Comparison of ENCODE assay signal across 1 cellular context in the genomic region with DNA sequence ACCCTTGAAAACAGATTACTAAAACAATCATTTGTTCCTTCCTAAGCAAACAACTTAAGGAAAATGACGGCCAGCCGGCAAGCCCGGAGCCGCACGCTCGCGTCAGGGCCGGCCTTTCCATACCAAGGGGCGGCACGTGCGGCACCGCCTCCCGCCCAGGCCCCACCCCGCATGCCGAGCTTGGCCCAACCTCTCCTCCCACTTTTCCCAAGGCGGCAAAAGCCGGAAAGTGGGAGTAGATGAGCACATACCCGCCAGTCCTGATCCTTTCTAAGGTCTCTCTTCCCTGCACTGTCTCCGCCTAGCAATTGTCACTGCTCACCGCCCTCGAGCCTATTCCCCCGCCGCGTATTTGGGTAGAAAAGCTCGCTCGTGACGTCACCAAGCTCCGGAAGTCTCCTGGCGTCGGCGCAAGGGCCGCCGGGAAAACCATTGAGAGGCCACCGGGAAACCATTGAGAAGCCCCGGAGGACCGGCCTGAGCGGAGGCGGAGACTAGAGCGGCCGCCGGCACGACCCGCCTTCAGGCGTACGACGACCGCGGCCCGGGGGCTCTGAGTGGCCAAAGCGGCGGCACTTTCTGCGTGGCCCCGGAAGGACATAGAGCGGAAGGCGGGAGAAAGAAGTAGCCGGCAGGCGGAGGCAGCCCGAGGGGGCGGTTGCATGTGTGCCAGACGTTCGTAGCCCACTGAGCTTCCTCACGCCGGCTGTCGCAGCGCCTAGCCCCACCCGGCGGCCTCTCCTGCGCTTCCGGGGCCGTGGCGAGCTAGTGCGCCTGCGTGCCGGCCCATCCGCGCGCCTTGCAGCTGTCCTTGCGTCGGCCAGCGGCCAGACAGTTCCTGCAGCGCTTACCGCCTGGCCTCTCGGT.
A peak's percentile ranks its signal among the peaks of the same experiment; 100 is the strongest.
TF ChIP-seq lines count a peak whose summit lies in the region.

A gene with protein sequence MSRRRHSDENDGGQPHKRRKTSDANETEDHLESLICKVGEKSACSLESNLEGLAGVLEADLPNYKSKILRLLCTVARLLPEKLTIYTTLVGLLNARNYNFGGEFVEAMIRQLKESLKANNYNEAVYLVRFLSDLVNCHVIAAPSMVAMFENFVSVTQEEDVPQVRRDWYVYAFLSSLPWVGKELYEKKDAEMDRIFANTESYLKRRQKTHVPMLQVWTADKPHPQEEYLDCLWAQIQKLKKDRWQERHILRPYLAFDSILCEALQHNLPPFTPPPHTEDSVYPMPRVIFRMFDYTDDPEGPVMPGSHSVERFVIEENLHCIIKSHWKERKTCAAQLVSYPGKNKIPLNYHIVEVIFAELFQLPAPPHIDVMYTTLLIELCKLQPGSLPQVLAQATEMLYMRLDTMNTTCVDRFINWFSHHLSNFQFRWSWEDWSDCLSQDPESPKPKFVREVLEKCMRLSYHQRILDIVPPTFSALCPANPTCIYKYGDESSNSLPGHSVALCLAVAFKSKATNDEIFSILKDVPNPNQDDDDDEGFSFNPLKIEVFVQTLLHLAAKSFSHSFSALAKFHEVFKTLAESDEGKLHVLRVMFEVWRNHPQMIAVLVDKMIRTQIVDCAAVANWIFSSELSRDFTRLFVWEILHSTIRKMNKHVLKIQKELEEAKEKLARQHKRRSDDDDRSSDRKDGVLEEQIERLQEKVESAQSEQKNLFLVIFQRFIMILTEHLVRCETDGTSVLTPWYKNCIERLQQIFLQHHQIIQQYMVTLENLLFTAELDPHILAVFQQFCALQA (plus strand): TSS at position 830 of the 867 bp plus-strand sequence. CDS start 61 bp downstream, outside the sequence.
A gene (minus strand): TSS at position 377 of the 867 bp plus-strand sequence. CDS start 5,806 bp downstream, outside the sequence.

TF ChIP-seq in K562, 482 proteins besides CTCF, POLR2A, EP300 and RAD21 (continued from another document and continues in another):
- TF ChIP-seq, protein P1, sequence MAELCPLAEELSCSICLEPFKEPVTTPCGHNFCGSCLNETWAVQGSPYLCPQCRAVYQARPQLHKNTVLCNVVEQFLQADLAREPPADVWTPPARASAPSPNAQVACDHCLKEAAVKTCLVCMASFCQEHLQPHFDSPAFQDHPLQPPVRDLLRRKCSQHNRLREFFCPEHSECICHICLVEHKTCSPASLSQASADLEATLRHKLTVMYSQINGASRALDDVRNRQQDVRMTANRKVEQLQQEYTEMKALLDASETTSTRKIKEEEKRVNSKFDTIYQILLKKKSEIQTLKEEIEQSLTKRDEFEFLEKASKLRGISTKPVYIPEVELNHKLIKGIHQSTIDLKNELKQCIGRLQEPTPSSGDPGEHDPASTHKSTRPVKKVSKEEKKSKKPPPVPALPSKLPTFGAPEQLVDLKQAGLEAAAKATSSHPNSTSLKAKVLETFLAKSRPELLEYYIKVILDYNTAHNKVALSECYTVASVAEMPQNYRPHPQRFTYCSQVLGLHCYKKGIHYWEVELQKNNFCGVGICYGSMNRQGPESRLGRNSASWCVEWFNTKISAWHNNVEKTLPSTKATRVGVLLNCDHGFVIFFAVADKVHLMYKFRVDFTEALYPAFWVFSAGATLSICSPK (IDR thresholded peaks at IDR 0.05; ENCODE audit: borderline replicate concordance): no peak
- TF ChIP-seq CREB1 (IDR thresholded peaks at IDR 0.05) (peak; percentile 90), CREB1 (CRISPR knock-in tag; IDR thresholded peaks at IDR 0.05) (peak; percentile 92), ZNF436 (CRISPR knock-in tag; IDR thresholded peaks at IDR 0.05) (no peak), PPARD (CRISPR knock-in tag; IDR thresholded peaks at IDR 0.05) (no peak), ZNF239 (CRISPR knock-in tag; IDR thresholded peaks at IDR 0.05) (no peak), DPF2 (IDR thresholded peaks at IDR 0.05) (no peak), HEY1 (CRISPR knock-in tag; IDR thresholded peaks at IDR 0.05; ENCODE audit: borderline replicate concordance) (no peak), DMBX1 (CRISPR knock-in tag; IDR thresholded peaks at IDR 0.05; ENCODE audit: borderline replicate concordance) (no peak; the same call in 1 of the 2 replicates), SNRNP70 (optimal IDR thresholded peaks at IDR 0.05; ENCODE audit: low read depth, low read length) (no peak), ZNF347 (CRISPR knock-in tag; IDR thresholded peaks at IDR 0.05; ENCODE audit: low read depth) (no peak), ZSCAN32 (CRISPR knock-in tag; IDR thresholded peaks at IDR 0.05) (no peak), MAFK (IDR thresholded peaks at IDR 0.05; ENCODE audit: low read length) (0 out of 2 replicates have a peak, but pooled peaks have one; percentile 9), BRF1 (IDR thresholded peaks at IDR 0.05; ENCODE audit: borderline replicate concordance, extremely low read depth, insufficient read length) (no peak), HMG20B (CRISPR knock-in tag; IDR thresholded peaks at IDR 0.05) (no peak; the same call in 1 of the 2 replicates), NFRKB (IDR thresholded peaks at IDR 0.05; ENCODE audit: low read depth) (no peak), HNRNPUL1 (IDR thresholded peaks at IDR 0.05; ENCODE audit: low read length) (no peak), HDAC8 (tag; IDR thresholded peaks at IDR 0.05) (no peak), TCF7L2 (IDR thresholded peaks at IDR 0.05; ENCODE audit: low read depth, low read length) (no peak), XRCC4 (IDR thresholded peaks at IDR 0.05; ENCODE audit: extremely low read depth, insufficient read depth, insufficient read length) (no peak), HDAC1 (IDR thresholded peaks at IDR 0.05) (peak in 1 of 2 experiments; percentile 75; a peak in 2 of 4 replicates), ZNF695 (CRISPR knock-in tag; IDR thresholded peaks at IDR 0.05) (no peak), ARID2 (IDR thresholded peaks at IDR 0.05) (no peak), ZNF121 (CRISPR knock-in tag; conservative IDR thresholded peaks at IDR 0.05) (peak; percentile 39; the same call in 1 of the 2 replicates), FOXJ2 (tag; IDR thresholded peaks at IDR 0.05) (peak; percentile 7; the same call in 1 of the 2 replicates), TBP (optimal IDR thresholded peaks at IDR 0.05; ENCODE audit: low read depth, low read length) (peak; percentile 68), ZFPM2 (CRISPR knock-in tag; IDR thresholded peaks at IDR 0.05) (no peak), HSF4 (CRISPR knock-in tag; IDR thresholded peaks at IDR 0.05; ENCODE audit: borderline replicate concordance) (no peak), DIDO1 (tag; IDR thresholded peaks at IDR 0.05; ENCODE audit: low read depth) (peak; percentile 43; the same call in 1 of the 2 replicates), ZNF143 (CRISPR knock-in tag; IDR thresholded peaks at IDR 0.05) (peak; percentile 81), ZNF785 (CRISPR knock-in tag; IDR thresholded peaks at IDR 0.05) (no peak), PHF21A (IDR thresholded peaks at IDR 0.05; ENCODE audit: borderline replicate concordance, low read depth) (peak; percentile 71; the same call in 1 of the 2 replicates), NFIX (CRISPR knock-in tag; IDR thresholded peaks at IDR 0.05; ENCODE audit: low read depth) (no peak), GTF2A2 (tag; IDR thresholded peaks at IDR 0.05) (no peak), ZNF41 (CRISPR knock-in tag; conservative IDR thresholded peaks at IDR 0.05) (no peak), TAF7 (tag; IDR thresholded peaks at IDR 0.05) (0 out of 2 replicates have a peak, but pooled peaks have one; percentile 54), GABPB2 (CRISPR knock-in tag; conservative IDR thresholded peaks at IDR 0.05) (0 out of 2 replicates have a peak, but pooled peaks have one; percentile 4), RAD51 (IDR thresholded peaks at IDR 0.05; ENCODE audit: borderline replicate concordance, low read depth) (peak; percentile 65; the same call in 1 of the 2 replicates), GATAD2A (IDR thresholded peaks at IDR 0.05) (no peak), SOX6 (IDR thresholded peaks at IDR 0.05) (peak; percentile 41; the same call in 1 of the 2 replicates)
- TF ChIP-seq, protein P2, sequence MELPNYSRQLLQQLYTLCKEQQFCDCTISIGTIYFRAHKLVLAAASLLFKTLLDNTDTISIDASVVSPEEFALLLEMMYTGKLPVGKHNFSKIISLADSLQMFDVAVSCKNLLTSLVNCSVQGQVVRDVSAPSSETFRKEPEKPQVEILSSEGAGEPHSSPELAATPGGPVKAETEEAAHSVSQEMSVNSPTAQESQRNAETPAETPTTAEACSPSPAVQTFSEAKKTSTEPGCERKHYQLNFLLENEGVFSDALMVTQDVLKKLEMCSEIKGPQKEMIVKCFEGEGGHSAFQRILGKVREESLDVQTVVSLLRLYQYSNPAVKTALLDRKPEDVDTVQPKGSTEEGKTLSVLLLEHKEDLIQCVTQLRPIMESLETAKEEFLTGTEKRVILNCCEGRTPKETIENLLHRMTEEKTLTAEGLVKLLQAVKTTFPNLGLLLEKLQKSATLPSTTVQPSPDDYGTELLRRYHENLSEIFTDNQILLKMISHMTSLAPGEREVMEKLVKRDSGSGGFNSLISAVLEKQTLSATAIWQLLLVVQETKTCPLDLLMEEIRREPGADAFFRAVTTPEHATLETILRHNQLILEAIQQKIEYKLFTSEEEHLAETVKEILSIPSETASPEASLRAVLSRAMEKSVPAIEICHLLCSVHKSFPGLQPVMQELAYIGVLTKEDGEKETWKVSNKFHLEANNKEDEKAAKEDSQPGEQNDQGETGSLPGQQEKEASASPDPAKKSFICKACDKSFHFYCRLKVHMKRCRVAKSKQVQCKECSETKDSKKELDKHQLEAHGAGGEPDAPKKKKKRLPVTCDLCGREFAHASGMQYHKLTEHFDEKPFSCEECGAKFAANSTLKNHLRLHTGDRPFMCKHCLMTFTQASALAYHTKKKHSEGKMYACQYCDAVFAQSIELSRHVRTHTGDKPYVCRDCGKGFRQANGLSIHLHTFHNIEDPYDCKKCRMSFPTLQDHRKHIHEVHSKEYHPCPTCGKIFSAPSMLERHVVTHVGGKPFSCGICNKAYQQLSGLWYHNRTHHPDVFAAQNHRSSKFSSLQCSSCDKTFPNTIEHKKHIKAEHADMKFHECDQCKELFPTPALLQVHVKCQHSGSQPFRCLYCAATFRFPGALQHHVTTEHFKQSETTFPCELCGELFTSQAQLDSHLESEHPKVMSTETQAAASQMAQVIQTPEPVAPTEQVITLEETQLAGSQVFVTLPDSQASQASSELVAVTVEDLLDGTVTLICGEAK (IDR thresholded peaks at IDR 0.05): peak; percentile 96
- TF ChIP-seq, protein P2 (CRISPR knock-in tag; IDR thresholded peaks at IDR 0.05): peak; percentile 55; the same call in 1 of the 2 replicates
- TF ChIP-seq, protein P3, sequence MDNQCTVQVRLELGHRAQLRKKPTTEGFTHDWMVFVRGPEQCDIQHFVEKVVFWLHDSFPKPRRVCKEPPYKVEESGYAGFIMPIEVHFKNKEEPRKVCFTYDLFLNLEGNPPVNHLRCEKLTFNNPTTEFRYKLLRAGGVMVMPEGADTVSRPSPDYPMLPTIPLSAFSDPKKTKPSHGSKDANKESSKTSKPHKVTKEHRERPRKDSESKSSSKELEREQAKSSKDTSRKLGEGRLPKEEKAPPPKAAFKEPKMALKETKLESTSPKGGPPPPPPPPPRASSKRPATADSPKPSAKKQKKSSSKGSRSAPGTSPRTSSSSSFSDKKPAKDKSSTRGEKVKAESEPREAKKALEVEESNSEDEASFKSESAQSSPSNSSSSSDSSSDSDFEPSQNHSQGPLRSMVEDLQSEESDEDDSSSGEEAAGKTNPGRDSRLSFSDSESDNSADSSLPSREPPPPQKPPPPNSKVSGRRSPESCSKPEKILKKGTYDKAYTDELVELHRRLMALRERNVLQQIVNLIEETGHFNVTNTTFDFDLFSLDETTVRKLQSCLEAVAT (IDR thresholded peaks at IDR 0.05): peak in 1 of 2 experiments; percentile 22; a peak in 1 of 4 replicates
- TF ChIP-seq, protein P4, sequence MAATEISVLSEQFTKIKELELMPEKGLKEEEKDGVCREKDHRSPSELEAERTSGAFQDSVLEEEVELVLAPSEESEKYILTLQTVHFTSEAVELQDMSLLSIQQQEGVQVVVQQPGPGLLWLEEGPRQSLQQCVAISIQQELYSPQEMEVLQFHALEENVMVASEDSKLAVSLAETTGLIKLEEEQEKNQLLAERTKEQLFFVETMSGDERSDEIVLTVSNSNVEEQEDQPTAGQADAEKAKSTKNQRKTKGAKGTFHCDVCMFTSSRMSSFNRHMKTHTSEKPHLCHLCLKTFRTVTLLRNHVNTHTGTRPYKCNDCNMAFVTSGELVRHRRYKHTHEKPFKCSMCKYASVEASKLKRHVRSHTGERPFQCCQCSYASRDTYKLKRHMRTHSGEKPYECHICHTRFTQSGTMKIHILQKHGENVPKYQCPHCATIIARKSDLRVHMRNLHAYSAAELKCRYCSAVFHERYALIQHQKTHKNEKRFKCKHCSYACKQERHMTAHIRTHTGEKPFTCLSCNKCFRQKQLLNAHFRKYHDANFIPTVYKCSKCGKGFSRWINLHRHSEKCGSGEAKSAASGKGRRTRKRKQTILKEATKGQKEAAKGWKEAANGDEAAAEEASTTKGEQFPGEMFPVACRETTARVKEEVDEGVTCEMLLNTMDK (IDR thresholded peaks at IDR 0.05; ENCODE audit: borderline replicate concordance, insufficient read depth, low read depth, low read length, poor library complexity, severe bottlenecking): no peak
- TF ChIP-seq, protein P5, sequence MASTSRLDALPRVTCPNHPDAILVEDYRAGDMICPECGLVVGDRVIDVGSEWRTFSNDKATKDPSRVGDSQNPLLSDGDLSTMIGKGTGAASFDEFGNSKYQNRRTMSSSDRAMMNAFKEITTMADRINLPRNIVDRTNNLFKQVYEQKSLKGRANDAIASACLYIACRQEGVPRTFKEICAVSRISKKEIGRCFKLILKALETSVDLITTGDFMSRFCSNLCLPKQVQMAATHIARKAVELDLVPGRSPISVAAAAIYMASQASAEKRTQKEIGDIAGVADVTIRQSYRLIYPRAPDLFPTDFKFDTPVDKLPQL (IDR thresholded peaks at IDR 0.05; ENCODE audit: extremely low read depth, insufficient read length): no peak
